In the genomic region with DNA sequence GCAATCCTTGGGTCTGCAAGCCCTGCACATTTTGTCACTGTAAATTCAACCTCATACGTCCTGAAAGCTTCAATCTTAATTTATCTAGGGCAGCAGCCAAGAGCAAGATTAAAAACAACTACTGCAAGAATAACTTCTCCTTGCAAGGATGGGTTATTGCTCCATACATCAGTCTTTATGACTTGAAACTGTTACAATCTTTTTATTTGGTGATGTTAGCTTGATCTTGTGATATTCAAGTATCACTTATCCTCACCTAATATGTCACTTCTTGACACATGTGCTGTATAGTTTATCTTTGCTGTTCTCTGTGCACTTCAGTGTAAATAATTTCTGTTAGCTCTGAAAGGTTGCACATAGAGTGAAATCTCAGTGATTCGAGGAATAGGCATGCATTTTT, we compare ENCODE assay signal across 2 cellular contexts.
TF ChIP-seq lines count a peak whose summit lies in the region.

No MANE protein-coding gene starts in this region.

TF ChIP-seq in HEK293, 187 proteins besides CTCF, POLR2A, EP300 and RAD21 (continued from another document and continues in another):
- TF ChIP-seq, protein P1, sequence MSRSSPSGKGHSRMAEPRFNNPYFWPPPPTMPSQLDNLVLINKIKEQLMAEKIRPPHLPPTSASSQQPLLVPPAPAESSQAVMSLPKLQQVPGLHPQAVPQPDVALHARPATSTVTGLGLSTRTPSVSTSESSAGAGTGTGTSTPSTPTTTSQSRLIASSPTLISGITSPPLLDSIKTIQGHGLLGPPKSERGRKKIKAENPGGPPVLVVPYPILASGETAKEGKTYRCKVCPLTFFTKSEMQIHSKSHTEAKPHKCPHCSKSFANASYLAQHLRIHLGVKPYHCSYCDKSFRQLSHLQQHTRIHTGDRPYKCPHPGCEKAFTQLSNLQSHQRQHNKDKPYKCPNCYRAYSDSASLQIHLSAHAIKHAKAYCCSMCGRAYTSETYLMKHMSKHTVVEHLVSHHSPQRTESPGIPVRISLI (tag by site-specific recombination; IDR thresholded peaks at IDR 0.05): no peak
- TF ChIP-seq ZNF792 (tag by site-specific recombination; IDR thresholded peaks at IDR 0.05) (no peak), ZNF623 (tag by site-specific recombination; IDR thresholded peaks at IDR 0.05) (no peak), PRDM6 (tag by site-specific recombination; IDR thresholded peaks at IDR 0.05) (peak; percentile 75), ZNF585B (tag by site-specific recombination; IDR thresholded peaks at IDR 0.05) (no peak), PRDM2 (tag by site-specific recombination; IDR thresholded peaks at IDR 0.05; ENCODE audit: borderline replicate concordance) (no peak), ZNF155 (tag by site-specific recombination; IDR thresholded peaks at IDR 0.05) (no peak), ZNF664 (tag by site-specific recombination; IDR thresholded peaks at IDR 0.05) (no peak), ZNF133 (tag by site-specific recombination; IDR thresholded peaks at IDR 0.05) (no peak), FEZF1 (tag by site-specific recombination; IDR thresholded peaks at IDR 0.05) (peak; percentile 31; the same call in 1 of the 2 replicates), OSR2 (tag by site-specific recombination; IDR thresholded peaks at IDR 0.05) (peak; percentile 33; the same call in 1 of the 2 replicates), SP3 (tag by site-specific recombination; IDR thresholded peaks at IDR 0.05) (no peak), ZNF600 (tag by site-specific recombination; IDR thresholded peaks at IDR 0.05) (no peak), ZNF624 (tag by site-specific recombination; IDR thresholded peaks at IDR 0.05) (no peak)

TF ChIP-seq in neural cell, 6 proteins besides CTCF, POLR2A, EP300 and RAD21 (continued from another document):
- no peak for TF ChIP-seq TAF1 (IDR thresholded peaks at IDR 0.05; ENCODE audit: low read depth)
- TF ChIP-seq, protein P2, sequence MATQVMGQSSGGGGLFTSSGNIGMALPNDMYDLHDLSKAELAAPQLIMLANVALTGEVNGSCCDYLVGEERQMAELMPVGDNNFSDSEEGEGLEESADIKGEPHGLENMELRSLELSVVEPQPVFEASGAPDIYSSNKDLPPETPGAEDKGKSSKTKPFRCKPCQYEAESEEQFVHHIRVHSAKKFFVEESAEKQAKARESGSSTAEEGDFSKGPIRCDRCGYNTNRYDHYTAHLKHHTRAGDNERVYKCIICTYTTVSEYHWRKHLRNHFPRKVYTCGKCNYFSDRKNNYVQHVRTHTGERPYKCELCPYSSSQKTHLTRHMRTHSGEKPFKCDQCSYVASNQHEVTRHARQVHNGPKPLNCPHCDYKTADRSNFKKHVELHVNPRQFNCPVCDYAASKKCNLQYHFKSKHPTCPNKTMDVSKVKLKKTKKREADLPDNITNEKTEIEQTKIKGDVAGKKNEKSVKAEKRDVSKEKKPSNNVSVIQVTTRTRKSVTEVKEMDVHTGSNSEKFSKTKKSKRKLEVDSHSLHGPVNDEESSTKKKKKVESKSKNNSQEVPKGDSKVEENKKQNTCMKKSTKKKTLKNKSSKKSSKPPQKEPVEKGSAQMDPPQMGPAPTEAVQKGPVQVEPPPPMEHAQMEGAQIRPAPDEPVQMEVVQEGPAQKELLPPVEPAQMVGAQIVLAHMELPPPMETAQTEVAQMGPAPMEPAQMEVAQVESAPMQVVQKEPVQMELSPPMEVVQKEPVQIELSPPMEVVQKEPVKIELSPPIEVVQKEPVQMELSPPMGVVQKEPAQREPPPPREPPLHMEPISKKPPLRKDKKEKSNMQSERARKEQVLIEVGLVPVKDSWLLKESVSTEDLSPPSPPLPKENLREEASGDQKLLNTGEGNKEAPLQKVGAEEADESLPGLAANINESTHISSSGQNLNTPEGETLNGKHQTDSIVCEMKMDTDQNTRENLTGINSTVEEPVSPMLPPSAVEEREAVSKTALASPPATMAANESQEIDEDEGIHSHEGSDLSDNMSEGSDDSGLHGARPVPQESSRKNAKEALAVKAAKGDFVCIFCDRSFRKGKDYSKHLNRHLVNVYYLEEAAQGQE (IDR thresholded peaks at IDR 0.05; ENCODE audit: borderline replicate concordance): no peak
TF ChIP-seq in neural cell: peak in this region for 1.
